In genomic region chr2:27735263-27735904, GRCh38 we compare ENCODE assay signal across 8 cellular contexts. TPM values are rescaled to one million over a fixed set of nuclear protein-coding genes. Genes with fewer than 3 reads are reported as not detected.
A peak's percentile ranks its signal among the peaks of the same experiment; 100 is the strongest.
DNase-seq lines count a peak whose midpoint lies in the region; ATAC-seq, FAIRE-seq and TF ChIP-seq lines count a peak whose summit lies in the region.

No MANE protein-coding gene starts in this region.

- peak; percentile 76 for DNase-seq in M059J (ENCODE audit: low read depth)
- peak; percentile 33 for DNase-seq in activated T-helper 1 cell treated with anti-CD3 and anti-CD28 coated beads, Interleukin-12 subunit alpha, Interleukin-12 subunit beta, Interleukin-2, Interleukin-4 antibody, amounts not matched to agents 30 ng/mL and 10 ng/mL and 1 ng/mL, durations not matched to agents 14 hours and 24 hours and 36 hours (ENCODE audit: low spot score)
- no peak for DNase-seq in esophagus squamous epithelium (lab: John Stamatoyannopoulos, UW)
- peak; percentile 44 for DNase-seq in stimulated activated CD8-positive, alpha-beta memory T cell treated with anti-CD3 and anti-CD28 coated beads, Interleukin-4, amount 100 ng/mL, for 24 hours (ENCODE audit: low read depth)
- no peak for DNase-seq in HTR-8/SVneo (ENCODE audit: insufficient read length, low spot score)

- H3K9me3 Mint-ChIP-seq in activated T-helper 1 cell treated with anti-CD3 and anti-CD28 coated beads, Interleukin-12 subunit alpha, Interleukin-12 subunit beta, Interleukin-2, Interleukin-4 antibody, amounts not matched to agents 30 ng/mL and 10 ng/mL and 1 ng/mL, durations not matched to agents 14 hours and 24 hours and 36 hours = no peaks in the 10 kb centered on the region

- H3K9me3 ChIP-seq in esophagus squamous epithelium = no peaks in the 10 kb centered on the region
- H3K9me3 ChIP-seq in mucosa of rectum (ENCODE audit: control insufficient read depth in 2 of 2, low read length in 2 of 2) = no peaks in the 10 kb centered on the region

- H3K36me3 ChIP-seq in esophagus squamous epithelium (no peaks in the 10 kb centered on the region), mucosa of rectum (ENCODE audit: control insufficient read depth in 2 of 2, insufficient read depth in 2 of 2, low read length in 2 of 2) (no peaks in the 10 kb centered on the region)

- peak in 2 of 6 experiments; percentile 8 to 36 for TF ChIP-seq CTCF in esophagus squamous epithelium (IDR thresholded peaks at IDR 0.05)

- no peak for FAIRE-seq in HTR-8/SVneo (lab: Jason Lieb, UNC)

- H3K4me3 ChIP-seq in esophagus squamous epithelium = peak overlapping the region; percentile 40 to 68 (median 54)
- H3K4me3 ChIP-seq in mucosa of rectum (ENCODE audit: low read length in 2 of 2) = peak overlapping the region; percentile 61 to 73

- peak in 2 of 4 donors; percentile 48 to 69 for TF ChIP-seq POLR2A in esophagus squamous epithelium (IDR thresholded peaks at IDR 0.05)

- H3K27me3 ChIP-seq in esophagus squamous epithelium (no peaks in the 10 kb centered on the region), mucosa of rectum (ENCODE audit: control insufficient read depth in 2 of 2, insufficient read depth in 2 of 2, low read length in 2 of 2) (no peaks in the 10 kb centered on the region)

- peak overlapping the region; percentile 85 to 88 (median 87) for H3K27ac ChIP-seq in esophagus squamous epithelium
- H3K27ac ChIP-seq in mucosa of rectum (ENCODE audit: low read depth in 2 of 2, low read length in 2 of 2) = peak overlapping the region; percentile 50 to 58

- no peaks in the 10 kb centered on the region for H3K36me3 Mint-ChIP-seq in activated T-helper 1 cell treated with anti-CD3 and anti-CD28 coated beads, Interleukin-12 subunit alpha, Interleukin-12 subunit beta, Interleukin-2, Interleukin-4 antibody, amounts not matched to agents 30 ng/mL and 10 ng/mL and 1 ng/mL, durations not matched to agents 14 hours and 24 hours and 36 hours (ENCODE audit: low read depth)

- WGBS in esophagus squamous epithelium, 2 donors = 0 to 8% methylated on average over 1 to 9 of the region's 51 CpGs

- peaks cover 26% of the 10 kb centered on the region for H3K4me1 Mint-ChIP-seq in activated T-helper 1 cell treated with anti-CD3 and anti-CD28 coated beads, Interleukin-12 subunit alpha, Interleukin-12 subunit beta, Interleukin-2, Interleukin-4 antibody, amounts not matched to agents 30 ng/mL and 10 ng/mL and 1 ng/mL, durations not matched to agents 14 hours and 24 hours and 36 hours (ENCODE audit: low read depth)

- peak overlapping the region; percentile 48 to 66 for H3K9ac ChIP-seq in mucosa of rectum (ENCODE audit: low read depth in 1 of 2, low read length in 2 of 2)

- H3K27ac Mint-ChIP-seq in activated T-helper 1 cell treated with anti-CD3 and anti-CD28 coated beads, Interleukin-12 subunit alpha, Interleukin-12 subunit beta, Interleukin-2, Interleukin-4 antibody, amounts not matched to agents 30 ng/mL and 10 ng/mL and 1 ng/mL, durations not matched to agents 14 hours and 24 hours and 36 hours = peak overlapping the region; percentile 48

- H3K27me3 Mint-ChIP-seq in activated T-helper 1 cell treated with anti-CD3 and anti-CD28 coated beads, Interleukin-12 subunit alpha, Interleukin-12 subunit beta, Interleukin-2, Interleukin-4 antibody, amounts not matched to agents 30 ng/mL and 10 ng/mL and 1 ng/mL, durations not matched to agents 14 hours and 24 hours and 36 hours (ENCODE audit: insufficient read depth) = no peaks in the 10 kb centered on the region

- intact Hi-C loops in activated T-helper 1 cell treated with anti-CD3 and anti-CD28 coated beads, Interleukin-12 subunit alpha, Interleukin-12 subunit beta, Interleukin-2, Interleukin-4 antibody, amounts not matched to agents 30 ng/mL and 10 ng/mL and 1 ng/mL, durations not matched to agents 14 hours and 24 hours and 36 hours (cut with micrococcal nuclease) = no loop called here
- intact Hi-C loops in esophagus squamous epithelium (cut with DNase I) = no loop called here

- peaks cover 6 to 53% (median 26%) of the 10 kb centered on the region in 3 donors for H3K4me1 ChIP-seq in esophagus squamous epithelium
- peaks cover 2 to 12% of the 10 kb centered on the region in 2 donors for H3K4me1 ChIP-seq in mucosa of rectum (ENCODE audit: control insufficient read depth in 2 of 2, insufficient read depth in 2 of 2, low read length in 2 of 2)

- peak overlapping the region; percentile 63 for H3K4me3 Mint-ChIP-seq in activated T-helper 1 cell treated with anti-CD3 and anti-CD28 coated beads, Interleukin-12 subunit alpha, Interleukin-12 subunit beta, Interleukin-2, Interleukin-4 antibody, amounts not matched to agents 30 ng/mL and 10 ng/mL and 1 ng/mL, durations not matched to agents 14 hours and 24 hours and 36 hours

- no peak for ATAC-seq in HG02870 (IDR thresholded peaks at IDR 0.05; ENCODE audit: unreplicated experiment)
- ATAC-seq in HG03175 (IDR thresholded peaks at IDR 0.05; ENCODE audit: unreplicated experiment) = no peak

RNA-seq across cellular contexts. Expression of gene MRPL33, which starts 36.1 kb away (rescaled TPM):
- total RNA-seq in M059J (2014; rRNA removed; shearing (Covaris generic)) = 184 and 206 TPM in 2 replicates
- total RNA-seq in activated T-helper 1 cell treated with anti-CD3 and anti-CD28 coated beads, Interleukin-12 subunit alpha, Interleukin-12 subunit beta, Interleukin-2, Interleukin-4 antibody, amounts not matched to agents 30 ng/mL and 10 ng/mL and 1 ng/mL, durations not matched to agents 14 hours and 24 hours and 36 hours = 55.4 and 55.9 TPM in 2 replicates
- total RNA-seq in esophagus squamous epithelium = 100 to 1,000 TPM in 1 of 4 donors, 10 to 100 TPM in 3; 50.4 to 114 (median 70.9) TPM

Comparison
In these comparisons a context has a peak if more than half of its experiments do, and no peak if none do; other contexts are left out.
1. DNase-seq: peak in M059J (single experiment), activated T-helper 1 cell treated with anti-CD3 and anti-CD28 coated beads, Interleukin-12 subunit alpha, Interleukin-12 subunit beta, Interleukin-2, Interleukin-4 antibody, amounts not matched to agents 30 ng/mL and 10 ng/mL and 1 ng/mL, durations not matched to agents 14 hours and 24 hours and 36 hours (single experiment) and stimulated activated CD8-positive, alpha-beta memory T cell treated with anti-CD3 and anti-CD28 coated beads, Interleukin-4, amount 100 ng/mL, for 24 hours (single experiment); none in esophagus squamous epithelium (single experiment) and HTR-8/SVneo (single experiment).